Comparison of ENCODE assay signal across 23 cellular contexts in genomic region chr13:29816715-29817114, GRCh38. TPM values are rescaled to one million over a fixed set of nuclear protein-coding genes. Genes with fewer than 3 reads are reported as not detected.
DNase-seq lines count a peak whose midpoint lies in the region; ATAC-seq, FAIRE-seq and TF ChIP-seq lines count a peak whose summit lies in the region.
"Had no signal": no experiment of that assay in that cellular context is flagged by ENCODE, and none has a peak within 500 bp of the region (broad histone marks: within the 10 kb centered on the region; RNA-seq: fewer than 3 reads in every experiment).

No MANE protein-coding gene starts in this region.

- no peaks in the 10 kb centered on the region for H3K9me2 ChIP-seq in Loucy (replicated peaks; ENCODE audit: low read depth, low read length)

- peaks cover 41% of the 10 kb centered on the region for H3K4me1 ChIP-seq in Loucy (ENCODE audit: insufficient read depth, low read length, poor library complexity, severe bottlenecking)
- peaks cover 5% of the 10 kb centered on the region; the same call in 1 of the 2 replicates for H3K4me1 ChIP-seq in SJCRH30

- H3K9me3 ChIP-seq in Loucy (ENCODE audit: insufficient read depth, low read depth, low read length): 0 out of 2 replicates have a peak, but pooled peaks cover 5% of the 10 kb centered on the region
- no peaks in the 10 kb centered on the region for H3K9me3 ChIP-seq in SJCRH30 (replicated peaks)
- H3K9me3 ChIP-seq: MG63 had no signal

- H3K27me3 Mint-ChIP-seq in stimulated activated memory B cell treated with anti-CD40 and anti-IgM and Interleukin-4, amounts not matched to agents 10 μg/mL and 1 μg/mL and 100 μg/mL, for 72 hours: no peaks in the 10 kb centered on the region
- H3K27me3 Mint-ChIP-seq in nephron progenitor cell (ENCODE audit: low read depth, poor library complexity): no peaks in the 10 kb centered on the region
- H3K27me3 Mint-ChIP-seq: CD4-positive, alpha-beta memory T cell had no signal

- no peak overlapping the region for H2AFZ ChIP-seq in Loucy (ENCODE audit: low read length)

- H3K4me3 Mint-ChIP-seq in stimulated activated memory B cell treated with anti-CD40 and anti-IgM and Interleukin-4, amounts not matched to agents 10 μg/mL and 1 μg/mL and 100 μg/mL, for 72 hours: no peak overlapping the region
- H3K4me3 Mint-ChIP-seq in nephron progenitor cell: no peak overlapping the region

- DNase-seq in NCI-H82 (lab: John Stamatoyannopoulos, UW) (peak; percentile 37), NCI-H82 treated with DMSO at 0.1 percent for 48 hours (lab: John Stamatoyannopoulos, UW; ENCODE audit: unreplicated experiment) (no peak), midbrain (lab: John Stamatoyannopoulos, UW) (no peak), nephron progenitor cell (no peak), SJCRH30 (no peak)
- DNase-seq: 8988T; ACHN; CD4-positive, alpha-beta memory T cell; COR-L47; DMS53; KBM-7; MG63; NCI-H2029; NCI-H446; NCI-H774; SHP77 had no signal

- ATAC-seq in stimulated activated memory B cell treated with anti-CD40 and anti-IgM and Interleukin-4, amounts not matched to agents 10 μg/mL and 1 μg/mL and 100 μg/mL, for 72 hours: no peak
- ATAC-seq: Panc1 had no signal

- peaks cover 2% of the 10 kb centered on the region for H4K20me1 ChIP-seq in Loucy (ENCODE audit: insufficient read depth, low read length, poor library complexity, severe bottlenecking)

- peak overlapping the region; percentile 75 for H3K4me2 ChIP-seq in Loucy (ENCODE audit: low read depth, low read length, poor library complexity, severe bottlenecking)

- FAIRE-seq in islet of Langerhans (lab: Jason Lieb, UNC): peak; percentile 36
- FAIRE-seq: H54 had no signal

- H3K27ac ChIP-seq in SJCRH30: no peak overlapping the region
- H3K27ac ChIP-seq: RWPE1, SK-N-MC had no signal

- H3K4me1 Mint-ChIP-seq in stimulated activated memory B cell treated with anti-CD40 and anti-IgM and Interleukin-4, amounts not matched to agents 10 μg/mL and 1 μg/mL and 100 μg/mL, for 72 hours: peaks cover 45% of the 10 kb centered on the region
- H3K4me1 Mint-ChIP-seq in nephron progenitor cell: peaks cover 19% of the 10 kb centered on the region

- no peak overlapping the region for H3K9ac ChIP-seq in Loucy (ENCODE audit: low read depth, low read length, poor library complexity, severe bottlenecking)

- H3F3A ChIP-seq in Loucy (ENCODE audit: low read depth): 0 out of 2 replicates have a peak, but pooled peaks cover 4% of the 10 kb centered on the region

- no peaks in the 10 kb centered on the region for H3K36me3 Mint-ChIP-seq in stimulated activated memory B cell treated with anti-CD40 and anti-IgM and Interleukin-4, amounts not matched to agents 10 μg/mL and 1 μg/mL and 100 μg/mL, for 72 hours
- peaks cover 4% of the 10 kb centered on the region for H3K36me3 Mint-ChIP-seq in nephron progenitor cell (ENCODE audit: low read depth)

- H3K4me3 ChIP-seq in Loucy (ENCODE audit: low read length, poor library complexity, severe bottlenecking) (no peak overlapping the region), SJCRH30 (no peak overlapping the region)
- H3K4me3 ChIP-seq: MG63, SK-N-MC had no signal

- peaks cover 86% of the 10 kb centered on the region for H3K79me2 ChIP-seq in Loucy (ENCODE audit: insufficient read depth, low read length)

- H3K27ac Mint-ChIP-seq in stimulated activated memory B cell treated with anti-CD40 and anti-IgM and Interleukin-4, amounts not matched to agents 10 μg/mL and 1 μg/mL and 100 μg/mL, for 72 hours: peak overlapping the region; percentile 74
- no peak overlapping the region for H3K27ac Mint-ChIP-seq in nephron progenitor cell
- H3K27ac Mint-ChIP-seq: CD4-positive, alpha-beta memory T cell had no signal

- H3K9me3 Mint-ChIP-seq in stimulated activated memory B cell treated with anti-CD40 and anti-IgM and Interleukin-4, amounts not matched to agents 10 μg/mL and 1 μg/mL and 100 μg/mL, for 72 hours: no peaks in the 10 kb centered on the region
- no peaks in the 10 kb centered on the region for H3K9me3 Mint-ChIP-seq in nephron progenitor cell

- H3K27me3 ChIP-seq in Loucy (ENCODE audit: insufficient read depth, low read length, poor library complexity, severe bottlenecking) (no peaks in the 10 kb centered on the region), SJCRH30 (no peaks in the 10 kb centered on the region)
- H3K27me3 ChIP-seq: MG63 had no signal

- H3K36me3 ChIP-seq in Loucy (ENCODE audit: insufficient read depth, low read length): no peaks in the 10 kb centered on the region
- H3K36me3 ChIP-seq in SJCRH30: no peaks in the 10 kb centered on the region
- H3K36me3 ChIP-seq: MG63 had no signal

- no peak for TF ChIP-seq CTCF in Loucy (conservative IDR thresholded peaks at IDR 0.05; ENCODE audit: low read length)
- no peak for TF ChIP-seq CTCF in nephron progenitor cell (IDR thresholded peaks at IDR 0.05)

RNA-seq across cellular contexts. Expression of gene UBL3, which starts 33.7 kb away (rescaled TPM):
- 19.4 and 20.9 TPM in 2 replicates for total RNA-seq in SJCRH30 (2014; rRNA removed; shearing (Covaris generic))
